ENCODE assay signal across 32 cellular contexts in genomic region chr1:189811960-189812359, GRCh38.
"Had no signal": no experiment of that assay in that cellular context is flagged by ENCODE, and none has a peak within 500 bp of the region (broad histone marks: within the 10 kb centered on the region; RNA-seq: fewer than 3 reads in every experiment).

No MANE protein-coding gene starts in this region.

- ATAC-seq: activated CD4-positive, alpha-beta T cell treated with anti-CD3 and anti-CD28 coated beads for 36 hours; activated CD4-positive, CD25-positive, alpha-beta regulatory T cell treated with anti-CD3 and anti-CD28 coated beads, Interleukin-2, amount 50 U/mL, for 24 hours; activated CD8-positive, alpha-beta memory T cell treated with anti-CD3 and anti-CD28 coated beads, Interleukin-2, amount 10 ng/mL, durations not matched to agents 7 days and 5 days; activated CD8-positive, alpha-beta T cell treated with anti-CD3 and anti-CD28 coated beads, Interleukin-2, amount 10 ng/mL, durations not matched to agents 7 days and 5 days; activated naive CD8-positive, alpha-beta T cell treated with anti-CD3 and anti-CD28 coated beads, Interleukin-2, amount 50 U/mL, for 24 hours; WTC11 had no signal

- H3K4me3 ChIP-seq: ascending aorta, cardiac muscle cell had no signal

- H3K9me3 ChIP-seq: ascending aorta had no signal

- DNase-seq: activated CD4-positive, alpha-beta memory T cell treated with anti-CD3 and anti-CD28 coated beads, Interleukin-2, amount 10 ng/mL, durations not matched to agents 7 days and 5 days; activated CD4-positive, alpha-beta T cell treated with anti-CD3 and anti-CD28 coated beads for 1 hour; activated CD4-positive, alpha-beta T cell treated with anti-CD3 and anti-CD28 coated beads for 36 hours; activated CD4-positive, alpha-beta T cell treated with anti-CD3 and anti-CD28 coated beads for 48 hours; activated CD4-positive, alpha-beta T cell treated with anti-CD3 and anti-CD28 coated beads, Interleukin-2, amount 10 ng/mL, durations not matched to agents 7 days and 5 days; activated CD4-positive, alpha-beta T cell treated with anti-CD3 and anti-CD28 coated beads, Interleukin-2, amount 50 U/mL, for 48 hours; activated CD4-positive, CD25-positive, alpha-beta regulatory T cell; activated CD8-positive, alpha-beta memory T cell treated with anti-CD3 and anti-CD28 coated beads for 24 hours; activated CD8-positive, alpha-beta memory T cell treated with anti-CD3 and anti-CD28 coated beads, Interleukin-2, amount 10 ng/mL, durations not matched to agents 7 days and 5 days; activated CD8-positive, alpha-beta memory T cell treated with anti-CD3 and anti-CD28 coated beads, Interleukin-2, amount 50 U/mL, for 48 hours; activated CD8-positive, alpha-beta T cell treated with anti-CD3 and anti-CD28 coated beads, Interleukin-2, amount 10 ng/mL, durations not matched to agents 7 days and 5 days; activated effector memory CD4-positive, alpha-beta T cell treated with Interleukin-2 at 50 U/mL for 16 hours; activated gamma-delta T cell; activated naive CD4-positive, alpha-beta T cell treated with anti-CD3 and anti-CD28 coated beads, Interleukin-2, amount 10 ng/mL, durations not matched to agents 7 days and 5 days; activated naive CD4-positive, alpha-beta T cell treated with Interleukin-2 at 50 U/mL for 16 hours; activated naive CD8-positive, alpha-beta T cell treated with anti-CD3 and anti-CD28 coated beads, Interleukin-2, amount 10 ng/mL, durations not matched to agents 7 days and 5 days; activated naive CD8-positive, alpha-beta T cell treated with anti-CD3 and anti-CD28 coated beads, Interleukin-2, amount 50 U/mL, for 24 hours; activated T-cell treated with anti-CD3 and anti-CD28 coated beads, Interleukin-2, amount 50 U/mL, for 24 hours; activated T-cell treated with anti-CD3 and anti-CD28 coated beads, Interleukin-2, amount 50 U/mL, for 48 hours; amygdala; anterior cingulate cortex; caudate nucleus; cerebellar nuclear complex; T-helper 1 cell; T-helper 2 cell; T-helper 9 cell; WERI-Rb-1 had no signal

- H3K27me3 ChIP-seq: ascending aorta, cardiac muscle cell had no signal

- H3K27ac ChIP-seq: ascending aorta, cardiac muscle cell, WERI-Rb-1 had no signal

- H3K36me3 ChIP-seq: ascending aorta, cardiac muscle cell, WERI-Rb-1 had no signal

- FAIRE-seq: bronchial epithelial cell had no signal
